ENCODE assay signal across 1 cellular context in genomic region chr2:105612049-105612448, GRCh38.
TF ChIP-seq lines count a peak whose summit lies in the region.

No MANE protein-coding gene starts in this region.

TF ChIP-seq in GM23338, 12 proteins besides CTCF, POLR2A, EP300 and RAD21 (continued from another document):
- no peak for TF ChIP-seq ZNF462 (CRISPR knock-in tag; IDR thresholded peaks at IDR 0.05)
- TF ChIP-seq ZNF331 (CRISPR knock-in tag; IDR thresholded peaks at IDR 0.05; ENCODE audit: low read depth): no peak
- TF ChIP-seq EZH2 (IDR thresholded peaks at IDR 0.05; ENCODE audit: low read depth, unreplicated experiment): no peak
- TF ChIP-seq EZH2phosphoT487 (IDR thresholded peaks at IDR 0.05; ENCODE audit: unreplicated experiment): no peak
- TF ChIP-seq JUNB (IDR thresholded peaks at IDR 0.05; ENCODE audit: unreplicated experiment): no peak
- TF ChIP-seq CREB1 (CRISPR knock-in tag; IDR thresholded peaks at IDR 0.05; ENCODE audit: low read depth): no peak
- TF ChIP-seq POLR2AphosphoS5 (IDR thresholded peaks at IDR 0.05; ENCODE audit: low read depth): no peak
- TF ChIP-seq STAT1 (IDR thresholded peaks at IDR 0.05; ENCODE audit: unreplicated experiment): no peak
- TF ChIP-seq ETS1 (IDR thresholded peaks at IDR 0.05): no peak
- no peak for TF ChIP-seq ZNF114 (CRISPR knock-in tag; IDR thresholded peaks at IDR 0.05)
